Comparison of ENCODE assay signal across 22 cellular contexts in the genomic region with DNA sequence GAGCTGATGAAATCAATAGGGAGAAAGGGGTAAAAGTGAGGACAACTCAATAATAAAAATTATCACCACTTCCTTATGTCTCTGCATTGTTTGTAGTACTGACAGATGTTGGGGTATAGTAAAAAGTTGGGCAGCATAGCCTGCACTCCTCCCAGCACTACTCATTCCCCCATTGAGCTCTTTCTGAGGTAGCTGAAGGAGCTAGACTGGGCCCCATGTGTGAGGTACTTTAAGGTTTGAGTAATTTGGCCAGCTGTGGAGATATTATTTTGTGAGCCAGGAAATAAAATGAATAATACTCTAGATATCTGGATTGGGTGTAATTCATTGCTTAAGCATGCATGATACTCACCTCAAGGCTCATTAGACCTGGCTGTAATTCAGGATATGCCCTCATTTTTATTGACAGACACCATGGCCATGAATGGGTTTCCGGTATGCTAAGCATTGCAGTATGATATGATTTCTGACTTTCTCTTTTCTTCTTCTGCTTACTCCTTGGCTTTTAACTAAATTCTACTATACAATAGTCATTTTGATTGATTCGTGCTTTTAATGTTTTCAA.
DNase-seq lines count a peak whose midpoint lies in the region; ATAC-seq, FAIRE-seq and TF ChIP-seq lines count a peak whose summit lies in the region.
"Had no signal": no experiment of that assay in that cellular context is flagged by ENCODE, and none has a peak within 500 bp of the region (broad histone marks: within the 10 kb centered on the region; RNA-seq: fewer than 3 reads in every experiment).

No MANE protein-coding gene starts in this region.

- 93% methylated on average over 2 of the region's 2 CpGs; no CpG with 5 or more reads in 1 of the 2 experiments for WGBS in endodermal cell (ENCODE audit: insufficient coverage in 1 of 2, insufficient read length in 1 of 2), 2 experiments

- no peaks in the 10 kb centered on the region for H4K20me1 ChIP-seq in astrocyte (ENCODE audit: insufficient read depth, low read length)
- H4K20me1 ChIP-seq: BLaER1 had no signal

- no peak for ATAC-seq in HG03097 (IDR thresholded peaks at IDR 0.05; ENCODE audit: low FRiP score, unreplicated experiment)
- ATAC-seq in activated CD8-positive, alpha-beta T cell treated with anti-CD3 and anti-CD28 coated beads for 36 hours: no peak
- ATAC-seq: gastrocnemius medialis; stimulated activated memory B cell treated with anti-CD40 and anti-IgM and Interleukin-4, amounts not matched to agents 10 μg/mL and 1 μg/mL and 100 μg/mL, for 72 hours had no signal

- no peaks in the 10 kb centered on the region for H3K79me2 ChIP-seq in astrocyte (ENCODE audit: insufficient read depth, low read length)

- peaks cover 5% of the 10 kb centered on the region for H3K4me1 ChIP-seq in astrocyte (ENCODE audit: insufficient read depth, low read length)
- no peaks in the 10 kb centered on the region for H3K4me1 ChIP-seq in endodermal cell (ENCODE audit: control insufficient read depth, insufficient read depth, low read length)
- H3K4me1 ChIP-seq: BLaER1, gastrocnemius medialis had no signal

- intact Hi-C loops in activated CD8-positive, alpha-beta T cell treated with anti-CD3 and anti-CD28 coated beads for 36 hours (cut with micrococcal nuclease): no loop called here

- no peak for FAIRE-seq in astrocyte (lab: Jason Lieb, UNC)
- FAIRE-seq: H1 had no signal

- H3K4me3 ChIP-seq in AG10803 (ENCODE audit: low read length): no peak overlapping the region
- no peak overlapping the region for H3K4me3 ChIP-seq in astrocyte (ENCODE audit: insufficient read depth, low read depth, low read length)
- no peak overlapping the region for H3K4me3 ChIP-seq in endodermal cell (ENCODE audit: low read length)
- H3K4me3 ChIP-seq: BLaER1, gastrocnemius medialis, skin epidermis had no signal

- H3K4me3 Mint-ChIP-seq in astrocyte (ENCODE audit: unreplicated experiment) (no peak overlapping the region), endodermal cell (no peak overlapping the region)
- H3K4me3 Mint-ChIP-seq in activated CD8-positive, alpha-beta T cell treated with anti-CD3 and anti-CD28 coated beads for 36 hours: no peak overlapping the region
- H3K4me3 Mint-ChIP-seq: stimulated activated memory B cell treated with anti-CD40 and anti-IgM and Interleukin-4, amounts not matched to agents 10 μg/mL and 1 μg/mL and 100 μg/mL, for 72 hours; type B pancreatic cell had no signal

- H3K27me3 ChIP-seq in astrocyte (ENCODE audit: insufficient read depth, low read length) (no peaks in the 10 kb centered on the region), endodermal cell (ENCODE audit: control insufficient read depth, insufficient read depth, low read length, poor library complexity, severe bottlenecking) (no peaks in the 10 kb centered on the region)
- H3K27me3 ChIP-seq: BLaER1, gastrocnemius medialis, neutrophil had no signal

- H3K4me2 ChIP-seq in astrocyte (ENCODE audit: low read length): peak overlapping the region; percentile 20
- H3K4me2 ChIP-seq: BLaER1 had no signal

- no peak overlapping the region for H2AFZ ChIP-seq in astrocyte (ENCODE audit: low read depth, low read length)

- H3K27me3 Mint-ChIP-seq in astrocyte (ENCODE audit: low read depth, unreplicated experiment) (no peaks in the 10 kb centered on the region), endodermal cell (ENCODE audit: insufficient read depth) (peaks cover 2% of the 10 kb centered on the region)
- H3K27me3 Mint-ChIP-seq in activated CD8-positive, alpha-beta T cell treated with anti-CD3 and anti-CD28 coated beads for 36 hours: no peaks in the 10 kb centered on the region
- H3K27me3 Mint-ChIP-seq: stimulated activated memory B cell treated with anti-CD40 and anti-IgM and Interleukin-4, amounts not matched to agents 10 μg/mL and 1 μg/mL and 100 μg/mL, for 72 hours; type B pancreatic cell had no signal

- H3K9me3 ChIP-seq in astrocyte (ENCODE audit: insufficient read depth, low read depth, low read length) (no peaks in the 10 kb centered on the region), endodermal cell (ENCODE audit: control insufficient read depth, low read length) (no peaks in the 10 kb centered on the region)
- H3K9me3 ChIP-seq: BLaER1, gastrocnemius medialis, neutrophil had no signal

- POLR2A ChIA-PET in activated CD8-positive, alpha-beta T cell treated with anti-CD3 and anti-CD28 coated beads for 36 hours (lab: Charles Lee): no interaction called here

- no peaks in the 10 kb centered on the region for H3K36me3 Mint-ChIP-seq in astrocyte (ENCODE audit: low read depth, unreplicated experiment)
- no peaks in the 10 kb centered on the region for H3K36me3 Mint-ChIP-seq in endodermal cell (ENCODE audit: low read depth)
- no peaks in the 10 kb centered on the region for H3K36me3 Mint-ChIP-seq in activated CD8-positive, alpha-beta T cell treated with anti-CD3 and anti-CD28 coated beads for 36 hours (ENCODE audit: low read depth)
- H3K36me3 Mint-ChIP-seq: stimulated activated memory B cell treated with anti-CD40 and anti-IgM and Interleukin-4, amounts not matched to agents 10 μg/mL and 1 μg/mL and 100 μg/mL, for 72 hours; type B pancreatic cell had no signal

- CTCF ChIA-PET in activated CD8-positive, alpha-beta T cell treated with anti-CD3 and anti-CD28 coated beads for 36 hours (lab: Charles Lee): interaction anchor here (0.7 kb wide), 1 partner anchor 217 kb away, joined by 3 read pairs; no protein-coding TSS in a partner anchor

- H3K27ac Mint-ChIP-seq in astrocyte (ENCODE audit: unreplicated experiment): no peak overlapping the region
- H3K27ac Mint-ChIP-seq in endodermal cell: no peak overlapping the region
- no peak overlapping the region for H3K27ac Mint-ChIP-seq in activated CD8-positive, alpha-beta T cell treated with anti-CD3 and anti-CD28 coated beads for 36 hours
- H3K27ac Mint-ChIP-seq: stimulated activated memory B cell treated with anti-CD40 and anti-IgM and Interleukin-4, amounts not matched to agents 10 μg/mL and 1 μg/mL and 100 μg/mL, for 72 hours; type B pancreatic cell had no signal

- H3K27ac ChIP-seq in astrocyte (ENCODE audit: low read depth, low read length) (peak overlapping the region; percentile 16), endodermal cell (ENCODE audit: low read depth, low read length) (no peak overlapping the region)
- H3K27ac ChIP-seq: BLaER1, gastrocnemius medialis, neutrophil, skin epidermis, VCaP had no signal

- H3K36me3 ChIP-seq in astrocyte (ENCODE audit: insufficient read depth, low read length) (no peaks in the 10 kb centered on the region), endodermal cell (ENCODE audit: control insufficient read depth, insufficient read depth, low read length) (no peaks in the 10 kb centered on the region)
- H3K36me3 ChIP-seq: BLaER1, gastrocnemius medialis, neutrophil had no signal

- H3K9ac ChIP-seq in astrocyte (ENCODE audit: low read length) (no peak overlapping the region), endodermal cell (ENCODE audit: extremely low read depth, low read length, poor library complexity, severe bottlenecking) (no peak overlapping the region)
- H3K9ac ChIP-seq: BLaER1 had no signal

- H3K9me3 Mint-ChIP-seq in astrocyte (ENCODE audit: unreplicated experiment): no peaks in the 10 kb centered on the region
- H3K9me3 Mint-ChIP-seq in endodermal cell: no peaks in the 10 kb centered on the region
- no peaks in the 10 kb centered on the region for H3K9me3 Mint-ChIP-seq in activated CD8-positive, alpha-beta T cell treated with anti-CD3 and anti-CD28 coated beads for 36 hours
- H3K9me3 Mint-ChIP-seq: stimulated activated memory B cell treated with anti-CD40 and anti-IgM and Interleukin-4, amounts not matched to agents 10 μg/mL and 1 μg/mL and 100 μg/mL, for 72 hours; type B pancreatic cell had no signal

- peak; percentile 97 for DNase-seq in AG10803 (ENCODE audit: low read depth)
- DNase-seq in HS-27A (ENCODE audit: low read depth): peak; percentile 69
- DNase-seq in astrocyte (ENCODE audit: low read depth): peak; percentile 95
- peak; percentile 97 for DNase-seq in kidney tubule cell (ENCODE audit: low spot score)
- DNase-seq in erythroblast (lab: John Stamatoyannopoulos, UW): no peak
- no peak for DNase-seq in endodermal cell
- no peak for DNase-seq in activated CD8-positive, alpha-beta T cell treated with anti-CD3 and anti-CD28 coated beads for 36 hours
- DNase-seq: activated effector memory CD4-positive, alpha-beta T cell treated with anti-CD3 and anti-CD28 coated beads, Interleukin-2, amount 50 U/mL, for 16 hours; DMS53; gastrocnemius medialis; KG1; midbrain; NCI-H1436 treated with DMSO at 0.1 percent for 48 hours; NCI-H524 treated with DMSO at 0.1 percent for 48 hours had no signal

- peaks cover 2% of the 10 kb centered on the region for H3K4me1 Mint-ChIP-seq in astrocyte (ENCODE audit: low read depth, unreplicated experiment)
- H3K4me1 Mint-ChIP-seq in endodermal cell: no peaks in the 10 kb centered on the region
- H3K4me1 Mint-ChIP-seq in activated CD8-positive, alpha-beta T cell treated with anti-CD3 and anti-CD28 coated beads for 36 hours (ENCODE audit: low read depth): no peaks in the 10 kb centered on the region
- H3K4me1 Mint-ChIP-seq: stimulated activated memory B cell treated with anti-CD40 and anti-IgM and Interleukin-4, amounts not matched to agents 10 μg/mL and 1 μg/mL and 100 μg/mL, for 72 hours had no signal

- no peak for TF ChIP-seq POLR2A in erythroblast (IDR thresholded peaks at IDR 0.05; ENCODE audit: low read length)

- TF ChIP-seq CTCF in AG10803 (conservative IDR thresholded peaks at IDR 0.05; ENCODE audit: low read length) (no peak), astrocyte (IDR thresholded peaks at IDR 0.05; ENCODE audit: insufficient read depth, low read depth, low read length) (no peak), endodermal cell (conservative IDR thresholded peaks at IDR 0.05) (no peak)
- no peak for TF ChIP-seq CTCF in activated CD8-positive, alpha-beta T cell treated with anti-CD3 and anti-CD28 coated beads for 36 hours (IDR thresholded peaks at IDR 0.05)

Comparison
In these comparisons a context has a peak if more than half of its experiments do, and no peak if none do; other contexts are left out.
1. DNase-seq: peak in AG10803 (single experiment), HS-27A (single experiment), astrocyte (single experiment) and kidney tubule cell (single experiment); none in erythroblast (0 of 2), endodermal cell (single experiment) and activated CD8-positive, alpha-beta T cell treated with anti-CD3 and anti-CD28 coated beads for 36 hours (single experiment).